ENCODE assay signal across 8 cellular contexts in the genomic region with DNA sequence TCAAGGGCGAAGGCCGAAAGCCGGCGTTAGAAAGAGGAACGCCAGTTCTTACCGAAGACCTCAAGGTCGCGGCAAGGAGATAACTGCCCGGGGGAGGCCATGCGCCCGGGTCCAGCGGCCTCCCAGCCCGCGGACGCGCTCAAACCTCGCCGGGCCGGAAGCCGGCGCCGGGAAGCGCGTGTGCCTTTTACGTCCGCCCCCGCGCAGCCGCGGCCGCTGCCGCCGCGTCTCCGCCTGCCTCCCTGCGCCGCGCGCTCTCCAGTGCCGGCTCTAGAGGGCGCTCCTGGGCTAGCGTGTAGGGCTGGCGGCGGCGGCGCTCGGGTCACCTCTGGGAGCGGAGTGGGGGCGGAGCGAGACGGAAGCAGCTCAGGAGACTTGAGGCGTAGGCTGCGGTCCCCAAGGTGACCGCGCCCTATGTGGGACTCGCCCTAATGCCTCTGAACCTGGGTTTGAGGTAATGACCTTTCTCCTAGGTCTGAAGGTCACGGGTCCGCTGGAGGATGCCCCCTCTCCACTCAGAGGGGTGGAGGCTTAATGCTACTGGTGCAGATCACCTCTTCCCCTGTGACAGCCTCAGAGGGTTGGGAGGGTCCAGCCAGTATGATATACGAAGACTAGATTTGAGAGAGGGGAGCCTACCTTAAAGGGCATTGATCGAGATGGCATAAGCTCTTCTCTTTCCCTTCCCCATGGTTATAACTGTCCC. TPM values are rescaled to one million over a fixed set of nuclear protein-coding genes. Genes with fewer than 3 reads are reported as not detected.
DNase-seq lines count a peak whose midpoint lies in the region; ATAC-seq and TF ChIP-seq lines count a peak whose summit lies in the region.

No MANE protein-coding gene starts in this region.

- no peak overlapping the region for H2BK5ac ChIP-seq in mesendoderm (ENCODE audit: low read length)

- H3K4me1 Mint-ChIP-seq in CD14-positive monocyte, result peaks cover 12% of the 10 kb centered on the region

- peaks cover 8 to 24% of the 10 kb centered on the region in 2 donors for H3K36me3 Mint-ChIP-seq in CD14-positive monocyte

- no peaks in the 10 kb centered on the region for H3K4me1 ChIP-seq in mesendoderm (ENCODE audit: control insufficient read depth, low read depth, low read length)

- peak overlapping the region; percentile 87 for H3K9ac ChIP-seq in mesendoderm (ENCODE audit: low read length)

- peaks cover 5% of the 10 kb centered on the region for H3K79me2 ChIP-seq in mesendoderm (ENCODE audit: control insufficient read depth, insufficient read depth, low read length)

- peak overlapping the region; percentile 81 for H3K4me3 ChIP-seq in mesendoderm (ENCODE audit: low read length)

- H3K27me3 ChIP-seq in mesendoderm (ENCODE audit: insufficient read depth, low read length, poor library complexity), result no peaks in the 10 kb centered on the region

- peak overlapping the region; percentile 90 to 95 (median 94) for H3K27ac Mint-ChIP-seq in CD14-positive monocyte

- no peak overlapping the region for H2BK120ac ChIP-seq in mesendoderm (ENCODE audit: low read depth, low read length)

- no peak overlapping the region for H3K23ac ChIP-seq in mesendoderm (ENCODE audit: low read length)

- H3K79me1 ChIP-seq in mesendoderm (ENCODE audit: low read length), result peaks cover 2% of the 10 kb centered on the region

- H3K9me3 Mint-ChIP-seq in CD14-positive monocyte, result peaks cover 0 to 8% (median 2%) of the 10 kb centered on the region in 7 donors

- H3K4me2 ChIP-seq in mesendoderm (ENCODE audit: low read length), result peak overlapping the region; percentile 81

- peaks cover 4% of the 10 kb centered on the region for H3K36me3 ChIP-seq in mesendoderm (ENCODE audit: control insufficient read depth, insufficient read depth, low read length)

- peak overlapping the region; percentile 57 for H3K18ac ChIP-seq in mesendoderm (ENCODE audit: low read length)

- no peak overlapping the region for H2AK5ac ChIP-seq in mesendoderm (ENCODE audit: low read length)

- H4K8ac ChIP-seq in mesendoderm (ENCODE audit: low read depth, low read length), result no peak overlapping the region

- peak; percentile 76 for DNase-seq in CD14-positive monocyte (ENCODE audit: low spot score)
- DNase-seq in NCI-H748 treated with DMSO at 0.1 percent for 48 hours (lab: John Stamatoyannopoulos, UW), result peak; percentile 73
- peak; percentile 58 to 78 for DNase-seq in activated CD8-positive, alpha-beta memory T cell treated with anti-CD3 and anti-CD28 coated beads for 1 hour (ENCODE audit: extremely low read depth in 1 of 2, low read depth in 1 of 2)
- peak; percentile 75 for DNase-seq in effector CD8-positive, alpha-beta T cell (lab: John Stamatoyannopoulos, UW)
- DNase-seq in mesendoderm, result peak; percentile 83
- peak; percentile 75 for DNase-seq in stimulated activated CD8-positive, alpha-beta memory T cell treated with anti-CD3 and anti-CD28 coated beads, Interleukin-12 subunit alpha, Interleukin-12 subunit beta, amount 100 ng/mL, for 4 hours (ENCODE audit: low read depth)

- no CpG with 5 or more reads among the region's 60 CpGs for WGBS in mesendoderm (ENCODE audit: extremely low coverage, insufficient coverage, low lambda C conversion rate)

- peak overlapping the region; percentile 51 for H3K27ac ChIP-seq in mesendoderm (ENCODE audit: low read depth, low read length)

- peak; percentile 75 for TF ChIP-seq CTCF in CD14-positive monocyte (IDR thresholded peaks at IDR 0.05)

- no peak overlapping the region for H4K5ac ChIP-seq in mesendoderm (ENCODE audit: low read length)

- ATAC-seq in GM19351 (IDR thresholded peaks at IDR 0.05; ENCODE audit: unreplicated experiment) (peak; percentile 68), HG03469 (IDR thresholded peaks at IDR 0.05; ENCODE audit: unreplicated experiment) (peak; percentile 55)

- peak overlapping the region; percentile 83 to 84 for H3K4me3 Mint-ChIP-seq in CD14-positive monocyte

- intact Hi-C loops in CD14-positive monocyte (cut with micrococcal nuclease), result loop anchor here in 1 of 2 donors (10.0 kb wide), 1 partner anchor 476 kb away; a partner anchor contains a TSS

- H2BK15ac ChIP-seq in mesendoderm (replicated peaks; ENCODE audit: low read depth), result no peak overlapping the region

- peak overlapping the region; percentile 94 for H3K4ac ChIP-seq in mesendoderm (ENCODE audit: low read depth, low read length)

- peak overlapping the region; percentile 93 for H3K56ac ChIP-seq in mesendoderm (ENCODE audit: low read length)

- H3K27me3 Mint-ChIP-seq in CD14-positive monocyte (ENCODE audit: low read depth in 3 of 3), result peaks cover 0 to 3% (median 0%) of the 10 kb centered on the region in 3 donors

RNA-seq across cellular contexts. Expression of a gene that starts 0.8 kb away (rescaled TPM):
- polyA plus RNA-seq in CD14-positive monocyte, result 100 to 1,000 TPM; 436 to 491 TPM
- polyA plus RNA-seq in mesendoderm (2013, experiment 1 of 2), result 447 TPM
- polyA plus RNA-seq in mesendoderm (2013, experiment 2 of 2), result 442 TPM

Comparison
In these comparisons a context has a peak if more than half of its experiments do, and no peak if none do; other contexts are left out.
1. Peak in every context shown above with its lines: DNase-seq, ATAC-seq, H3K4me3 ChIP-seq and H3K27ac ChIP-seq.